ENCODE assay signal across 28 cellular contexts in the genomic region with DNA sequence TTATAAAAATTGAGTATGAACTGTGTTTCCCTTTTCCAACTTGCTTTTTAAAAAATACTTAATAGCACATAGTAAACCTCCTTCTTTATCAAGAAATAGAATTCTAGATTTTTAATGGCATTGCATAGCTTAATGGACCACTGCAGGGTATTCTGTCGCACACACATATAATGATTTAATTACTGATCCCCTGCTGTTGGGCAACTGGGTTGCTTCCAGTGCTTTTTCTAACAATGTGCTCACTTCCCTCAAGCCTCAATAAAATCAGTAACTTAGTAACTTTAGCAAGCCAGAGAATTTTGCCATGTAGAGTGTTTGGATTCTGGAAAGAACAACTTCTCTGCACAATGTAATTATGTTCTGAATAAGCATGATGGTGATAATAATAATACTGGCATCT.
"Had no signal": no experiment of that assay in that cellular context is flagged by ENCODE, and none has a peak within 500 bp of the region (broad histone marks: within the 10 kb centered on the region; RNA-seq: fewer than 3 reads in every experiment).

No MANE protein-coding gene starts in this region.

- H3K9me3 ChIP-seq: ovary, psoas muscle, right lobe of liver, spleen, suprapubic skin, testis, tibial artery, transverse colon, upper lobe of left lung, vagina had no signal

- H2AFZ ChIP-seq: neural progenitor cell, parathyroid adenoma had no signal

- H3K27ac ChIP-seq: neural progenitor cell, ovary, parathyroid adenoma, psoas muscle, right lobe of liver, skin epidermis, spleen, suprapubic skin, testis, upper lobe of left lung, vagina had no signal

- H3K4me1 ChIP-seq: parathyroid adenoma, right lobe of liver, testis had no signal

- DNase-seq: natural killer cell; occipital lobe; ovary; posterior cingulate gyrus; psoas muscle; right cardiac atrium; right lobe of liver; spleen; stimulated activated CD4-positive, alpha-beta T cell treated with anti-CD3 and anti-CD28 coated beads, Interleukin-12 subunit alpha, Interleukin-12 subunit beta, amount 100 ng/mL, for 4 hours; stimulated activated CD4-positive, alpha-beta T cell treated with anti-CD3 and anti-CD28 coated beads, Interleukin-1b, Interleukin-23, amount 100 ng/mL, for 48 hours; stimulated activated CD4-positive, alpha-beta T cell treated with anti-CD3 and anti-CD28 coated beads, Interleukin-4, amount 100 ng/mL, for 1 hour; stimulated activated CD4-positive, alpha-beta T cell treated with anti-CD3 and anti-CD28 coated beads, Interleukin-4, amount 100 ng/mL, for 4 hours; stimulated activated CD8-positive, alpha-beta memory T cell treated with anti-CD3 and anti-CD28 coated beads, Interleukin-4, amount 100 ng/mL, for 48 hours; stimulated activated naive CD4-positive, alpha-beta T cell; stimulated activated naive CD8-positive, alpha-beta T cell treated with anti-CD3 and anti-CD28 coated beads, Interleukin-15, amount 100 ng/mL, for 72 hours; stimulated activated naive CD8-positive, alpha-beta T cell treated with anti-CD3 and anti-CD28 coated beads, Interleukin-15, Interleukin-2, amounts not matched to agents 100 U/mL and 50 U/mL, for 24 hours; substantia nigra; testis; tibial artery; transverse colon; upper lobe of left lung had no signal

- H3K4me2 ChIP-seq: neural progenitor cell, smooth muscle cell had no signal

- H3K4me3 ChIP-seq: neural progenitor cell, ovary, psoas muscle, right lobe of liver, skin epidermis, smooth muscle cell, spleen, suprapubic skin, testis, tibial artery, transverse colon, upper lobe of left lung, vagina had no signal

- H3K36me3 ChIP-seq: neural progenitor cell, ovary, spleen, transverse colon, vagina had no signal

- ATAC-seq: natural killer cell; psoas muscle; right cardiac atrium; right lobe of liver; stimulated activated memory B cell treated with anti-CD40 and anti-IgM and Interleukin-4, amounts not matched to agents 10 μg/mL and 1 μg/mL and 100 μg/mL, for 72 hours; stimulated activated naive CD8-positive, alpha-beta T cell treated with anti-CD3 and anti-CD28 coated beads, Interleukin-15, amount 100 ng/mL, for 72 hours; stimulated activated naive CD8-positive, alpha-beta T cell treated with anti-CD3 and anti-CD28 coated beads, Interleukin-15, Interleukin-2, amounts not matched to agents 100 U/mL and 50 U/mL, for 24 hours had no signal

- H3K27me3 ChIP-seq: neural progenitor cell, ovary, right lobe of liver, spleen, suprapubic skin, testis, tibial artery, transverse colon, upper lobe of left lung, vagina had no signal

- H3K9ac ChIP-seq: neural progenitor cell, parathyroid adenoma had no signal
